ENCODE assay signal across 24 cellular contexts in genomic region chrX:50430917-50431316, GRCh38. TPM values are rescaled to one million over a fixed set of nuclear protein-coding genes. Genes with fewer than 3 reads are reported as not detected.
DNase-seq lines count a peak whose midpoint lies in the region; FAIRE-seq and TF ChIP-seq lines count a peak whose summit lies in the region.
"Had no signal": no experiment of that assay in that cellular context is flagged by ENCODE, and none has a peak within 500 bp of the region (broad histone marks: within the 10 kb centered on the region; RNA-seq: fewer than 3 reads in every experiment).

No MANE protein-coding gene starts in this region.

- POLR2A ChIA-PET in MCF 10A (lab: Yijun Ruan, JAX): no interaction called here
- POLR2A ChIA-PET in H1 (lab: Charles Lee; ENCODE audit: partially characterized antibody): no interaction called here

- no peak overlapping the region for H4K8ac ChIP-seq in H1 (ENCODE audit: extremely low read depth, insufficient read depth, low read length)

- H3K14ac ChIP-seq in H1 (ENCODE audit: insufficient read length): no peak overlapping the region

- no peaks in the 10 kb centered on the region for H3K9me3 ChIP-seq in breast epithelium
- no peaks in the 10 kb centered on the region for H3K9me3 ChIP-seq in H1 (ENCODE audit: insufficient read depth in 2 of 2, low read depth in 1 of 2, low read length in 1 of 2)
- H3K9me3 ChIP-seq: esophagus muscularis mucosa, lower lobe of right lung, transverse colon had no signal

- BruUV-seq in MCF 10A (replicated peaks; lab: Mats Ljungman, UMichigan): no TSS peak

- H3K4me1 ChIP-seq in breast epithelium (no peaks in the 10 kb centered on the region), H1 (replicated peaks in 1 of 4; ENCODE audit: control insufficient read depth in 3 of 4, insufficient read depth in 4 of 4, low read length in 3 of 4) (peaks cover 2 to 13% (median 11%) of the 10 kb centered on the region in 4 experiments; a peak in 5 of 7 replicates)
- H3K4me1 ChIP-seq: esophagus muscularis mucosa, lower lobe of right lung, transverse colon had no signal

- H2BK15ac ChIP-seq in H1 (ENCODE audit: low read length): no peak overlapping the region

- H4K91ac ChIP-seq in H1 (replicated peaks; ENCODE audit: insufficient read length, low read length): no peak overlapping the region

- H3K27me3 ChIP-seq in breast epithelium (peaks cover 0 to 71% of the 10 kb centered on the region in 2 donors), H1 (replicated peaks in 1 of 4; ENCODE audit: control insufficient read depth in 3 of 4, extremely low read depth in 1 of 4, insufficient read depth in 3 of 4, low read length in 3 of 4) (no peaks in the 10 kb centered on the region)
- H3K27me3 ChIP-seq: cardiac muscle cell, transverse colon had no signal

- no peak overlapping the region for H3K4me3 ChIP-seq in breast epithelium
- no peak overlapping the region for H3K4me3 ChIP-seq in H1 (ENCODE audit: extremely low read depth in 1 of 4, insufficient read depth in 2 of 4, low read depth in 3 of 4, low read length in 4 of 4)
- H3K4me3 ChIP-seq: cardiac muscle cell, esophagus muscularis mucosa, lower lobe of right lung, transverse colon had no signal

- no peak overlapping the region for H3K23ac ChIP-seq in H1 (ENCODE audit: insufficient read length)

- no peaks in the 10 kb centered on the region for H3K23me2 ChIP-seq in H1 (ENCODE audit: low read depth, low read length)

- TF ChIP-seq CTCF in MCF 10A (IDR thresholded peaks at IDR 0.05; ENCODE audit: unreplicated experiment): no peak
- no peak for TF ChIP-seq CTCF in breast epithelium (IDR thresholded peaks at IDR 0.05)
- no peak for TF ChIP-seq CTCF in H1 (IDR thresholded peaks at IDR 0.05; ENCODE audit: control extremely low read depth in 1 of 3, insufficient read depth in 1 of 3, low read depth in 1 of 3, low read length in 3 of 3)
- no peak for TF ChIP-seq CTCF in HFFc6 (IDR thresholded peaks at IDR 0.05)

- H3K4me3 Mint-ChIP-seq in MCF 10A (ENCODE audit: unreplicated experiment) (no peak overlapping the region), HFFc6 (no peak overlapping the region)
- H3K4me3 Mint-ChIP-seq: activated B cell treated with CpG ODN at 0.5 μM for 24 hours; activated T-helper 1 cell treated with anti-CD3 and anti-CD28 coated beads, Interleukin-12 subunit alpha, Interleukin-12 subunit beta, Interleukin-2, Interleukin-4 antibody, amounts not matched to agents 30 ng/mL and 10 ng/mL and 1 ng/mL, durations not matched to agents 14 hours and 24 hours and 36 hours; CD4-positive, CD25-positive, alpha-beta regulatory T cell; T-cell had no signal

- DNase-seq in MCF 10A (ENCODE audit: unreplicated experiment): peak; percentile 57
- no peak for DNase-seq in breast epithelium (ENCODE audit: low spot score in 2 of 2)
- peak; percentile 79 for DNase-seq in NOMO-1 treated with DMSO at 0.1 percent for 48 hours (lab: John Stamatoyannopoulos, UW; ENCODE audit: unreplicated experiment)
- no peak for DNase-seq in H1 (ENCODE audit: low read depth in 1 of 2, low spot score in 2 of 2)
- DNase-seq in HFFc6: no peak
- DNase-seq in GOT3 (lab: John Stamatoyannopoulos, UW): no peak
- no peak for DNase-seq in SK-N-DZ (ENCODE audit: low spot score)
- no peak for DNase-seq in H54 (ENCODE audit: insufficient read length, low spot score)
- DNase-seq: activated B cell treated with CpG ODN at 0.5 μM for 24 hours; CD4-positive, CD25-positive, alpha-beta regulatory T cell; DMS79; HCEC 1CT; head of caudate nucleus; lower lobe of right lung; NCI-H774; stimulated activated naive CD4-positive, alpha-beta T cell treated with Interleukin-2 at 50 U/mL for 16 hours; T-cell; transverse colon had no signal

- no peaks in the 10 kb centered on the region for H3K36me3 Mint-ChIP-seq in MCF 10A (ENCODE audit: insufficient read depth, unreplicated experiment)
- no peaks in the 10 kb centered on the region; the same call in 1 of the 2 replicates for H3K36me3 Mint-ChIP-seq in HFFc6 (ENCODE audit: low read depth)
- H3K36me3 Mint-ChIP-seq: CD4-positive, CD25-positive, alpha-beta regulatory T cell; T-cell had no signal

- no peaks in the 10 kb centered on the region for H3K36me3 ChIP-seq in breast epithelium
- no peaks in the 10 kb centered on the region for H3K36me3 ChIP-seq in H1 (ENCODE audit: control insufficient read depth in 2 of 4, insufficient read depth in 4 of 4, low read length in 3 of 4)
- H3K36me3 ChIP-seq: cardiac muscle cell, esophagus muscularis mucosa, lower lobe of right lung, transverse colon had no signal

- H3K9me3 Mint-ChIP-seq in MCF 10A (ENCODE audit: unreplicated experiment) (peaks cover 7% of the 10 kb centered on the region), HFFc6 (no peaks in the 10 kb centered on the region; the same call in none of the 2 replicates)
- H3K9me3 Mint-ChIP-seq: activated B cell treated with CpG ODN at 0.5 μM for 24 hours; activated T-helper 1 cell treated with anti-CD3 and anti-CD28 coated beads, Interleukin-12 subunit alpha, Interleukin-12 subunit beta, Interleukin-2, Interleukin-4 antibody, amounts not matched to agents 30 ng/mL and 10 ng/mL and 1 ng/mL, durations not matched to agents 14 hours and 24 hours and 36 hours; T-cell had no signal

- no peak overlapping the region for H2BK120ac ChIP-seq in H1 (replicated peaks; ENCODE audit: low read depth, low read length)

- no peak overlapping the region for H2BK20ac ChIP-seq in H1 (ENCODE audit: low read length)

- no peak overlapping the region for H4K5ac ChIP-seq in H1 (ENCODE audit: insufficient read length, low read depth, low read length)

- CTCF ChIA-PET in MCF 10A (lab: Yijun Ruan, JAX) (interaction anchor here (0.5 to 0.8 kb wide), 3 partner anchors 163 to 1058 kb away, joined by 3 to 5 read pairs (median 4); no protein-coding TSS in a partner anchor), H1 (lab: Charles Lee; ENCODE audit: partially characterized antibody) (interaction anchor here (1.1 to 1.8 kb wide), 3 partner anchors 18 to 150 kb away, joined by 4 to 6 read pairs (median 5); no protein-coding TSS in a partner anchor)

- no peaks in the 10 kb centered on the region for H4K20me1 ChIP-seq in H1 (replicated peaks in 1 of 2; ENCODE audit: control insufficient read depth in 1 of 2, insufficient read depth in 2 of 2, low read length in 2 of 2)

- H3K79me1 ChIP-seq in H1 (ENCODE audit: low read depth, low read length): no peaks in the 10 kb centered on the region

- H2AK5ac ChIP-seq in H1 (ENCODE audit: low read depth, low read length): no peak overlapping the region

- H3K9ac ChIP-seq in H1 (replicated peaks in 1 of 4; ENCODE audit: extremely low read depth in 1 of 4, low read depth in 3 of 4, low read length in 3 of 4): no peak overlapping the region

- TF ChIP-seq POLR2A in breast epithelium (IDR thresholded peaks at IDR 0.05) (no peak), H1 (IDR thresholded peaks at IDR 0.05; ENCODE audit: control extremely low read depth in 1 of 2, low read depth in 2 of 2, low read length in 2 of 2) (no peak), H54 (IDR thresholded peaks at IDR 0.05; ENCODE audit: low read depth, low read length) (no peak)

- no peak for TF ChIP-seq EP300 in H1 (IDR thresholded peaks at IDR 0.05; ENCODE audit: borderline replicate concordance in 1 of 2, low read depth in 2 of 2, low read length in 2 of 2)

- no peak overlapping the region; the same call in 1 of the 2 replicates for H3K18ac ChIP-seq in H1 (ENCODE audit: extremely low read depth, low read length)

- no peak overlapping the region for H3K4ac ChIP-seq in H1 (replicated peaks; ENCODE audit: insufficient read length, low read depth, low read length)

- H3K27ac ChIP-seq in breast epithelium: no peak overlapping the region
- H3K27ac ChIP-seq in H1 (ENCODE audit: low read depth, low read length): no peak overlapping the region
- H3K27ac ChIP-seq: cardiac muscle cell, esophagus muscularis mucosa, lower lobe of right lung, transverse colon had no signal

- no peak overlapping the region for H2BK12ac ChIP-seq in H1 (ENCODE audit: low read depth, low read length)

- intact Hi-C loops in MCF 10A (cut with micrococcal nuclease) (no loop called here), breast epithelium (cut with DNase I; ENCODE audit: low total_unique reads) (no loop called here)

- TF ChIP-seq RAD21 in H1 (IDR thresholded peaks at IDR 0.05 in 1 of 2, conservative IDR thresholded peaks at IDR 0.05 in 1 of 2; ENCODE audit: low read depth in 2 of 2, low read length in 2 of 2): no peak

- H3K4me1 Mint-ChIP-seq in MCF 10A (ENCODE audit: insufficient read depth, unreplicated experiment) (no peaks in the 10 kb centered on the region), HFFc6 (ENCODE audit: low read depth) (no peaks in the 10 kb centered on the region)
- H3K4me1 Mint-ChIP-seq: activated B cell treated with CpG ODN at 0.5 μM for 24 hours; CD4-positive, CD25-positive, alpha-beta regulatory T cell; T-cell had no signal

- H3K79me2 ChIP-seq in H1 (ENCODE audit: control insufficient read depth in 1 of 2, insufficient read depth in 2 of 2, low read length in 2 of 2): no peaks in the 10 kb centered on the region

- WGBS in H1 (ENCODE audit: extremely low coverage in 1 of 2, insufficient coverage in 1 of 2, insufficient read length in 1 of 2, insufficient replicate concordance in 2 of 2, low coverage in 1 of 2, low lambda C conversion rate in 2 of 2, missing lambda C conversion rate in 1 of 2), 2 experiments: 92% methylated on average over 3 of the region's 3 CpGs; no CpG with 5 or more reads in 1 of the 2 experiments

- H3K4me2 ChIP-seq in H1 (ENCODE audit: insufficient read depth in 1 of 2, low read depth in 2 of 2, low read length in 2 of 2): no peak overlapping the region; a peak in 1 of 4 replicates

- FAIRE-seq in H1 (lab: Jason Lieb, UNC): no peak
- FAIRE-seq in H54 (lab: Jason Lieb, UNC): no peak

- no peak overlapping the region for H3K27ac Mint-ChIP-seq in MCF 10A (ENCODE audit: low read depth, unreplicated experiment)
- no peak overlapping the region for H3K27ac Mint-ChIP-seq in HFFc6
- H3K27ac Mint-ChIP-seq: activated B cell treated with CpG ODN at 0.5 μM for 24 hours; activated T-helper 1 cell treated with anti-CD3 and anti-CD28 coated beads, Interleukin-12 subunit alpha, Interleukin-12 subunit beta, Interleukin-2, Interleukin-4 antibody, amounts not matched to agents 30 ng/mL and 10 ng/mL and 1 ng/mL, durations not matched to agents 14 hours and 24 hours and 36 hours; CD4-positive, CD25-positive, alpha-beta regulatory T cell; T-cell had no signal

- no peak overlapping the region for H3K56ac ChIP-seq in H1 (replicated peaks; ENCODE audit: insufficient read length, low read depth, low read length)

- peak overlapping the region; percentile 73; the same call in 1 of the 2 replicates for H2BK5ac ChIP-seq in H1 (ENCODE audit: low read depth, low read length)

- H3K27me3 Mint-ChIP-seq in MCF 10A (ENCODE audit: insufficient read depth, unreplicated experiment): peaks cover 61% of the 10 kb centered on the region
- H3K27me3 Mint-ChIP-seq in HFFc6 (ENCODE audit: insufficient read depth): no peaks in the 10 kb centered on the region
- H3K27me3 Mint-ChIP-seq: activated B cell treated with CpG ODN at 0.5 μM for 24 hours had no signal

- H2AFZ ChIP-seq in H1 (ENCODE audit: low read length): no peak overlapping the region

RNA-seq across cellular contexts. Expression of gene DGKK, which starts 39.7 kb away (rescaled TPM):
- total RNA-seq in MCF 10A (2022) (not detected in 2 replicates), breast epithelium (not detected)
- 17.7 and 19.2 TPM in 2 replicates for total RNA-seq in H1 (2021; fragmentation: NEBNext Ultra II Directional; extraction: Animal tissue kit (Norgen Biotek cat#: 25700))
- polyA plus RNA-seq in H1 (2011; rRNA removed): 3.2 and 4.9 TPM in 2 replicates
- 4.1 TPM for polyA plus RNA-seq in H1 (2011; cell fraction: cytosol; rRNA removed)
- polyA plus RNA-seq in H1 (2011; cell fraction: nucleus; rRNA removed): 3.9 TPM
- 5.6 to 10.5 TPM (median 7.3 TPM) in 4 replicates for polyA plus RNA-seq in H1 (2012, experiment 1 of 2)
- 0.81 TPM for polyA plus RNA-seq in H1 (2012, experiment 2 of 2)
- polyA plus RNA-seq in H1 (2013, experiment 1 of 2): 9.8 TPM
- polyA plus RNA-seq in H1 (2013, experiment 2 of 2): 9.7 TPM
- 10.3 and 14.2 TPM in 2 replicates for polyA minus RNA-seq in H1 (2011; rRNA and poly(A)+ RNA removed)
- polyA minus RNA-seq in H1 (2011; cell fraction: cytosol; rRNA and poly(A)+ RNA removed): 6.9 TPM
- 8.7 TPM for polyA minus RNA-seq in H1 (2011; cell fraction: nucleus; rRNA and poly(A)+ RNA removed)
- not detected for total RNA-seq in HFFc6 (2021; fragmentation: NEBNext Ultra II Directional; extraction: Animal tissue kit (Norgen Biotek cat#: 25700))
- 8.7 and 9.2 TPM in 2 replicates for polyA plus RNA-seq in SK-N-DZ (2014; cell fraction: cytosol; rRNA removed)
- 5.4 and 6.4 TPM in 2 replicates for polyA plus RNA-seq in SK-N-DZ (2014; cell fraction: nucleus; rRNA removed)
- total RNA-seq: activated B cell treated with CpG ODN at 0.5 μM for 24 hours; activated CD8-positive, alpha-beta memory T cell treated with anti-CD3 and anti-CD28 coated beads for 36 hours; activated T-helper 1 cell treated with anti-CD3 and anti-CD28 coated beads, Interleukin-12 subunit alpha, Interleukin-12 subunit beta, Interleukin-2, Interleukin-4 antibody, amounts not matched to agents 30 ng/mL and 10 ng/mL and 1 ng/mL, durations not matched to agents 14 hours and 24 hours and 36 hours; CD4-positive, CD25-positive, alpha-beta regulatory T cell; esophagus muscularis mucosa; osteoblast; sciatic nerve had no signal
- polyA plus RNA-seq: CD4-positive, CD25-positive, alpha-beta regulatory T cell had no signal

Comparison
In these comparisons a context has a peak if more than half of its experiments do, and no peak if none do; other contexts are left out.
1. DNase-seq: peak in MCF 10A (single experiment) and NOMO-1 treated with DMSO at 0.1 percent for 48 hours (single experiment); none in breast epithelium (0 of 2), H1 (0 of 2), HFFc6 (single experiment), GOT3 (single experiment), SK-N-DZ (single experiment) and H54 (single experiment).
2. RNA of gene DGKK, which starts 39.7 kb away (total RNA-seq): 17.7 to 19.2 TPM in H1; not detected in MCF 10A, not detected in breast epithelium and not detected in HFFc6; every median in the first group is over 10 times any median in the second.